24 cellular contexts compared by ENCODE assay signal in genomic region chr6:111114484-111114883, GRCh38. TPM values are rescaled to one million over a fixed set of nuclear protein-coding genes. Genes with fewer than 3 reads are reported as not detected.
A peak's percentile ranks its signal among the peaks of the same experiment; 100 is the strongest.
DNase-seq lines count a peak whose midpoint lies in the region; ATAC-seq, FAIRE-seq and TF ChIP-seq lines count a peak whose summit lies in the region.
"Had no signal": no experiment of that assay in that cellular context is flagged by ENCODE, and none has a peak within 500 bp of the region (broad histone marks: within the 10 kb centered on the region; RNA-seq: fewer than 3 reads in every experiment).

No MANE protein-coding gene starts in this region.

- peaks cover 0 to 1% of the 10 kb centered on the region in 2 donors for H3K27me3 Mint-ChIP-seq in T-cell
- H3K27me3 Mint-ChIP-seq: activated naive CD8-positive, alpha-beta T cell treated with anti-CD3 and anti-CD28 coated beads, Interleukin-2, amount 10 ng/mL, durations not matched to agents 7 days and 5 days; brain had no signal

- peak overlapping the region in 1 of 3 donors; percentile 67 for H3K4me3 Mint-ChIP-seq in T-cell
- H3K4me3 Mint-ChIP-seq: activated T-helper 1 cell treated with anti-CD3 and anti-CD28 coated beads, Interleukin-12 subunit alpha, Interleukin-12 subunit beta, Interleukin-2, Interleukin-4 antibody, amounts not matched to agents 30 ng/mL and 10 ng/mL and 1 ng/mL, durations not matched to agents 14 hours and 24 hours and 36 hours had no signal

- no peaks in the 10 kb centered on the region for H3K9me3 Mint-ChIP-seq in T-cell
- H3K9me3 Mint-ChIP-seq: activated T-helper 1 cell treated with anti-CD3 and anti-CD28 coated beads, Interleukin-12 subunit alpha, Interleukin-12 subunit beta, Interleukin-2, Interleukin-4 antibody, amounts not matched to agents 30 ng/mL and 10 ng/mL and 1 ng/mL, durations not matched to agents 14 hours and 24 hours and 36 hours; natural killer cell had no signal

- intact Hi-C loops in heart left ventricle (cut with DNase I): no loop called here
- intact Hi-C loops in cardiac septum (cut with DNase I): no loop called here
- intact Hi-C loops in A673 (cut with micrococcal nuclease; ENCODE audit: unreplicated experiment): no loop called here

- H3K9me3 ChIP-seq in heart left ventricle (peaks cover 0 to 3% (median 0%) of the 10 kb centered on the region in 12 donors), A673 (ENCODE audit: low read depth, low read length, poor library complexity, severe bottlenecking) (no peaks in the 10 kb centered on the region)
- H3K9me3 ChIP-seq: A549, BLaER1, ovary, stomach had no signal

- no peak for DNase-seq in heart left ventricle
- DNase-seq in cardiac septum (ENCODE audit: low spot score): no peak
- DNase-seq in T-cell: peak in 4 of 34 experiments; percentile 5 to 14 (median 8)
- peak; percentile 2 for DNase-seq in fibroblast of villous mesenchyme (ENCODE audit: low read depth)
- peak; percentile 12 for DNase-seq in urothelium cell line (ENCODE audit: low spot score)
- DNase-seq in activated CD4-positive, alpha-beta T cell treated with anti-CD3 and anti-CD28 coated beads for 48 hours: no peak
- no peak for DNase-seq in GF-D8 (lab: John Stamatoyannopoulos, UW)
- no peak for DNase-seq in A673 (ENCODE audit: low spot score)
- DNase-seq: activated naive CD8-positive, alpha-beta T cell treated with anti-CD3 and anti-CD28 coated beads, Interleukin-2, amount 10 ng/mL, durations not matched to agents 7 days and 5 days; cortex of kidney; Karpas-422; natural killer cell; NCI-H187; NCI-H748 treated with DMSO at 0.1 percent for 48 hours; ovary; stimulated activated CD4-positive, alpha-beta T cell treated with anti-CD3 and anti-CD28 coated beads, Interleukin-15, amount 100 ng/mL, for 24 hours; stomach had no signal

- no peak overlapping the region for H3K4me3 ChIP-seq in heart left ventricle
- H3K4me3 ChIP-seq in fibroblast of villous mesenchyme (ENCODE audit: low read depth, low read length): no peak overlapping the region
- H3K4me3 ChIP-seq in A673 (ENCODE audit: low read depth, low read length, poor library complexity, severe bottlenecking): no peak overlapping the region
- H3K4me3 ChIP-seq: A549, BLaER1, ovary, stomach, tibial nerve had no signal

- no peak overlapping the region for H3K27ac Mint-ChIP-seq in T-cell

- CTCF ChIA-PET in T-cell (lab: Charles Lee): no interaction called here
- CTCF ChIA-PET in A673 (lab: Charles Lee): no interaction called here

- TF ChIP-seq POLR2A in heart left ventricle (IDR thresholded peaks at IDR 0.05): no peak

- ATAC-seq in heart left ventricle: no peak
- ATAC-seq in T-cell (replicated peaks in 1 of 4): peak; percentile 71 to 78 (median 74)
- ATAC-seq: A549 had no signal

- WGBS in heart left ventricle, 4 donors: 33 to 65% (median 60%) methylated on average over 1 of the region's 1 CpG

- peaks cover 4% of the 10 kb centered on the region for H3K36me3 Mint-ChIP-seq in T-cell
- H3K36me3 Mint-ChIP-seq: natural killer cell had no signal

- H3K4me1 ChIP-seq in heart left ventricle: peaks cover 0 to 28% (median 8%) of the 10 kb centered on the region in 12 donors
- peaks cover 4% of the 10 kb centered on the region for H3K4me1 ChIP-seq in A673 (ENCODE audit: insufficient read depth, low read length, poor library complexity, severe bottlenecking)
- H3K4me1 ChIP-seq: A549, tibial nerve had no signal

- TF ChIP-seq CTCF in heart left ventricle (IDR thresholded peaks at IDR 0.05) (no peak), fibroblast of villous mesenchyme (IDR thresholded peaks at IDR 0.05; ENCODE audit: insufficient read depth, low read depth, low read length) (no peak), A673 (conservative IDR thresholded peaks at IDR 0.05; ENCODE audit: low read depth, low read length) (no peak)

- H3K27ac ChIP-seq in heart left ventricle: peak overlapping the region in 9 of 12 donors; percentile 11 to 91 (median 62)
- no peak overlapping the region for H3K27ac ChIP-seq in A673 (ENCODE audit: low read depth, low read length, poor library complexity, severe bottlenecking)
- H3K27ac ChIP-seq: A549, BLaER1 had no signal

- H3K36me3 ChIP-seq in heart left ventricle (no peaks in the 10 kb centered on the region), A673 (ENCODE audit: insufficient read depth, low read length, poor library complexity, severe bottlenecking) (no peaks in the 10 kb centered on the region)
- H3K36me3 ChIP-seq: BLaER1, ovary, stomach, tibial nerve had no signal

- FAIRE-seq in urothelium cell line (lab: Jason Lieb, UNC): no peak
- FAIRE-seq: A549, D721Med, endometrium had no signal

- H3K27me3 ChIP-seq in heart left ventricle (no peaks in the 10 kb centered on the region), A673 (replicated peaks; ENCODE audit: insufficient read depth, low read depth, low read length, poor library complexity) (no peaks in the 10 kb centered on the region)
- H3K27me3 ChIP-seq: BLaER1, ovary, stomach, tibial nerve had no signal

- BruUV-seq in A673 (replicated peaks; lab: Mats Ljungman, UMichigan): no TSS peak

- peaks cover 32 to 38% (median 38%) of the 10 kb centered on the region in 3 donors for H3K4me1 Mint-ChIP-seq in T-cell

- POLR2A ChIA-PET in T-cell (lab: Charles Lee) (no interaction called here), A673 (lab: Charles Lee; ENCODE audit: low non-redundant PET) (interaction anchor here (0.6 kb wide), 1 partner anchor 547 kb away, joined by 3 read pairs; no protein-coding TSS in a partner anchor)

RNA-seq across cellular contexts. Expression of gene SLC16A10, which starts 27.2 kb away (rescaled TPM):
- total RNA-seq in heart left ventricle: 10 to 100 TPM in 2 of 9 donors, 1 to 10 TPM in 7; 5.1 to 16.7 (median 7.4) TPM
- polyA plus RNA-seq in heart left ventricle: 1 to 10 TPM; 1.9 TPM
- total RNA-seq in cardiac septum: 5.0 TPM
- total RNA-seq in T-cell: 10 to 100 TPM; 10.2 to 16.5 (median 14.3) TPM
- total RNA-seq in fibroblast of villous mesenchyme: not detected in 2 replicates
- 6.0 and 7.9 TPM in 2 replicates for total RNA-seq in A673 (2021)

Comparison
In these comparisons a context has a peak if more than half of its experiments do, and no peak if none do; other contexts are left out.
1. ATAC-seq: peak in T-cell (4 of 4); none in heart left ventricle (0 of 4).
2. DNase-seq: peak in fibroblast of villous mesenchyme (single experiment) and urothelium cell line (single experiment); none in heart left ventricle (0 of 5), cardiac septum (single experiment), activated CD4-positive, alpha-beta T cell treated with anti-CD3 and anti-CD28 coated beads for 48 hours (single experiment), GF-D8 (single experiment) and A673 (single experiment).